In genomic region chr2:70270323-70270722, GRCh38 we compare ENCODE assay signal across 16 cellular contexts.
"Had no signal": no experiment of that assay in that cellular context is flagged by ENCODE, and none has a peak within 500 bp of the region (broad histone marks: within the 10 kb centered on the region; RNA-seq: fewer than 3 reads in every experiment).

No MANE protein-coding gene starts in this region.

- H3K27me3 Mint-ChIP-seq: activated B cell treated with CpG ODN at 0.5 μM for 24 hours; activated CD4-positive, alpha-beta T cell treated with anti-CD3 and anti-CD28 coated beads, Interleukin-2, amount 10 ng/mL, durations not matched to agents 24 days and 14 days; activated naive CD4-positive, alpha-beta T cell treated with anti-CD3 and anti-CD28 coated beads, Interleukin-2, amount 10 ng/mL, durations not matched to agents 7 days and 5 days; type B pancreatic cell had no signal

- DNase-seq: activated B cell treated with CpG ODN at 0.5 μM for 24 hours; activated CD4-positive, alpha-beta T cell treated with anti-CD3 and anti-CD28 coated beads, Interleukin-2, amount 10 ng/mL, durations not matched to agents 24 days and 14 days; activated CD8-positive, alpha-beta memory T cell treated with anti-CD3 and anti-CD28 coated beads, Interleukin-2, amount 50 U/mL, for 4 hours; activated naive CD4-positive, alpha-beta T cell treated with anti-CD3 and anti-CD28 coated beads, Interleukin-2, amount 10 ng/mL, durations not matched to agents 7 days and 5 days; activated T-cell treated with anti-CD3 and anti-CD28 coated beads, Interleukin-2, amount 50 U/mL, for 4 hours; adrenal gland; effector CD8-positive, alpha-beta T cell; left cardiac atrium; right cardiac atrium; stomach had no signal

- H3K9me3 ChIP-seq: adrenal gland, prostate gland, stomach had no signal

- H3K27me3 ChIP-seq: adrenal gland, stomach had no signal

- H3K4me3 ChIP-seq: adrenal gland, lung, prostate gland, skin epidermis, stomach had no signal

- H3K36me3 ChIP-seq: prostate gland had no signal

- FAIRE-seq: bronchial epithelial cell had no signal

- H3K4me3 Mint-ChIP-seq: activated B cell treated with CpG ODN at 0.5 μM for 24 hours; activated CD4-positive, alpha-beta T cell treated with anti-CD3 and anti-CD28 coated beads, Interleukin-2, amount 10 ng/mL, durations not matched to agents 24 days and 14 days; activated naive CD4-positive, alpha-beta T cell treated with anti-CD3 and anti-CD28 coated beads, Interleukin-2, amount 10 ng/mL, durations not matched to agents 7 days and 5 days; activated T-cell treated with anti-CD3 and anti-CD28 coated beads, Interleukin-2, amount 50 U/mL, for 4 hours; neural crest cell; type B pancreatic cell had no signal

- H3K27ac Mint-ChIP-seq: activated B cell treated with CpG ODN at 0.5 μM for 24 hours; activated naive CD4-positive, alpha-beta T cell treated with anti-CD3 and anti-CD28 coated beads, Interleukin-2, amount 10 ng/mL, durations not matched to agents 7 days and 5 days; type B pancreatic cell had no signal

- H3K4me1 ChIP-seq: adrenal gland, prostate gland had no signal

- H3K4me1 Mint-ChIP-seq: activated B cell treated with CpG ODN at 0.5 μM for 24 hours, neural crest cell had no signal

- H3K27ac ChIP-seq: adrenal gland, prostate gland, skin epidermis, stomach had no signal

- H3K9me3 Mint-ChIP-seq: activated B cell treated with CpG ODN at 0.5 μM for 24 hours; activated CD4-positive, alpha-beta T cell treated with anti-CD3 and anti-CD28 coated beads, Interleukin-2, amount 10 ng/mL, durations not matched to agents 24 days and 14 days; activated naive CD4-positive, alpha-beta T cell treated with anti-CD3 and anti-CD28 coated beads, Interleukin-2, amount 10 ng/mL, durations not matched to agents 7 days and 5 days; activated T-cell treated with anti-CD3 and anti-CD28 coated beads, Interleukin-2, amount 50 U/mL, for 4 hours; type B pancreatic cell had no signal

- ATAC-seq: activated T-cell treated with anti-CD3 and anti-CD28 coated beads, Interleukin-2, amount 50 U/mL, for 4 hours; left cardiac atrium; right cardiac atrium had no signal
